ENCODE assay signal across 19 cellular contexts in genomic region chr9:69936427-69936826, GRCh38.
A peak's percentile ranks its signal among the peaks of the same experiment; 100 is the strongest.
DNase-seq lines count a peak whose midpoint lies in the region; ATAC-seq and TF ChIP-seq lines count a peak whose summit lies in the region.
"Had no signal": no experiment of that assay in that cellular context is flagged by ENCODE, and none has a peak within 500 bp of the region (broad histone marks: within the 10 kb centered on the region; RNA-seq: fewer than 3 reads in every experiment).

No MANE protein-coding gene starts in this region.

- H4K20me1 ChIP-seq in fibroblast of lung (ENCODE audit: control insufficient read depth, extremely low read depth, insufficient read depth, low read length): no peaks in the 10 kb centered on the region

- H3K4me3 ChIP-seq in breast epithelium (no peak overlapping the region), fibroblast of lung (replicated peaks in 1 of 4; ENCODE audit: control extremely low read depth in 1 of 4, insufficient read depth in 1 of 4, low read depth in 3 of 4, low read length in 4 of 4) (no peak overlapping the region)
- H3K4me3 ChIP-seq: adrenal gland, pancreas, PC-9 had no signal

- H3K27ac ChIP-seq in breast epithelium: no peak overlapping the region
- H3K27ac ChIP-seq in RWPE1: no peak overlapping the region
- no peak overlapping the region for H3K27ac ChIP-seq in fibroblast of lung (ENCODE audit: insufficient read depth, low read length)
- H3K27ac ChIP-seq: adrenal gland, pancreas, PC-9 had no signal

- DNase-seq in MCF 10A (ENCODE audit: unreplicated experiment) (peak; percentile 62), breast epithelium (ENCODE audit: low spot score in 2 of 2) (no peak), RWPE1 (ENCODE audit: low spot score) (peak; percentile 28), fibroblast of lung (ENCODE audit: low read depth in 2 of 2) (peak; percentile 71 to 82), mesothelial cell of epicardium (ENCODE audit: low spot score in 2 of 2, unreplicated experiment in 2 of 2) (no peak), left lobe of liver (ENCODE audit: low spot score) (no peak), NK-92 (lab: John Stamatoyannopoulos, UW; ENCODE audit: unreplicated experiment) (no peak), dermis blood vessel endothelial cell (no peak)
- DNase-seq: activated CD4-positive, alpha-beta T cell treated with anti-CD3 and anti-CD28 coated beads, Interleukin-2, amount 10 ng/mL, durations not matched to agents 7 days and 5 days; activated T-cell treated with anti-CD3 and anti-CD28 coated beads, Interleukin-2, amount 50 U/mL, for 48 hours; adrenal gland; Caco-2; cortex of kidney; foreskin melanocyte; NCI-H1092 treated with DMSO at 0.1 percent for 48 hours; NCI-H446; pancreas; T-helper 2 cell had no signal

- H3K27me3 ChIP-seq in breast epithelium: no peaks in the 10 kb centered on the region
- H3K27me3 ChIP-seq in fibroblast of lung (ENCODE audit: control insufficient read depth, insufficient read depth, low read length): no peaks in the 10 kb centered on the region
- H3K27me3 ChIP-seq: adrenal gland had no signal

- peaks cover 12% of the 10 kb centered on the region for H3K9me3 Mint-ChIP-seq in MCF 10A (ENCODE audit: unreplicated experiment)
- peaks cover 41% of the 10 kb centered on the region for H3K9me3 Mint-ChIP-seq in mesothelial cell of epicardium

- no peak for ATAC-seq in left lobe of liver
- ATAC-seq: pancreas had no signal

- H3K9ac ChIP-seq in fibroblast of lung (ENCODE audit: insufficient read depth, low read length): no peak overlapping the region

- H3K36me3 Mint-ChIP-seq in MCF 10A (ENCODE audit: insufficient read depth, unreplicated experiment): no peaks in the 10 kb centered on the region
- H3K36me3 Mint-ChIP-seq in mesothelial cell of epicardium: no peaks in the 10 kb centered on the region

- TF ChIP-seq CTCF in MCF 10A (IDR thresholded peaks at IDR 0.05; ENCODE audit: unreplicated experiment): no peak
- no peak for TF ChIP-seq CTCF in breast epithelium (IDR thresholded peaks at IDR 0.05)
- TF ChIP-seq CTCF in RWPE1 (conservative IDR thresholded peaks at IDR 0.05; ENCODE audit: low read depth): no peak
- TF ChIP-seq CTCF in fibroblast of lung (conservative IDR thresholded peaks at IDR 0.05 in 1 of 2, IDR thresholded peaks at IDR 0.05 in 1 of 2; ENCODE audit: low read depth in 1 of 2, low read length in 2 of 2): no peak
- TF ChIP-seq CTCF in mesothelial cell of epicardium (IDR thresholded peaks at IDR 0.05; ENCODE audit: unreplicated experiment): no peak

- H3K27me3 Mint-ChIP-seq in MCF 10A (ENCODE audit: insufficient read depth, unreplicated experiment) (no peaks in the 10 kb centered on the region), mesothelial cell of epicardium (ENCODE audit: low read depth) (peaks cover 10% of the 10 kb centered on the region)

- H3K4me1 Mint-ChIP-seq in MCF 10A (ENCODE audit: insufficient read depth, unreplicated experiment) (peaks cover 8% of the 10 kb centered on the region), mesothelial cell of epicardium (no peaks in the 10 kb centered on the region)
- H3K4me1 Mint-ChIP-seq: activated CD4-positive, alpha-beta T cell treated with anti-CD3 and anti-CD28 coated beads, Interleukin-2, amount 10 ng/mL, durations not matched to agents 7 days and 5 days had no signal

- POLR2A ChIA-PET in MCF 10A (lab: Yijun Ruan, JAX): no interaction called here
- POLR2A ChIA-PET in RWPE1 (lab: Yijun Ruan, JAX; ENCODE audit: low non-redundant PET): no interaction called here

- H2AFZ ChIP-seq in fibroblast of lung (ENCODE audit: low read length): no peak overlapping the region
- H2AFZ ChIP-seq: PC-9 had no signal

- H3K9me3 ChIP-seq in breast epithelium (peaks cover 10 to 19% of the 10 kb centered on the region in 2 donors), fibroblast of lung (ENCODE audit: control insufficient read depth, insufficient read depth, low read depth, low read length) (no peaks in the 10 kb centered on the region)
- H3K9me3 ChIP-seq: Caco-2, pancreas had no signal

- H3K79me2 ChIP-seq in fibroblast of lung (ENCODE audit: control insufficient read depth, insufficient read depth, low read length): no peaks in the 10 kb centered on the region

- H3K4me3 Mint-ChIP-seq in MCF 10A (ENCODE audit: unreplicated experiment) (no peak overlapping the region), mesothelial cell of epicardium (no peak overlapping the region)
- H3K4me3 Mint-ChIP-seq: activated CD4-positive, alpha-beta T cell treated with anti-CD3 and anti-CD28 coated beads, Interleukin-2, amount 10 ng/mL, durations not matched to agents 7 days and 5 days had no signal

- intact Hi-C loops in MCF 10A (cut with micrococcal nuclease): no loop called here
- intact Hi-C loops in breast epithelium (cut with DNase I; ENCODE audit: low total_unique reads): no loop called here

- H3K27ac Mint-ChIP-seq in MCF 10A (ENCODE audit: low read depth, unreplicated experiment) (no peak overlapping the region), mesothelial cell of epicardium (no peak overlapping the region)
- H3K27ac Mint-ChIP-seq: activated CD4-positive, alpha-beta T cell treated with anti-CD3 and anti-CD28 coated beads, Interleukin-2, amount 10 ng/mL, durations not matched to agents 7 days and 5 days had no signal

- no peak for TF ChIP-seq POLR2A in breast epithelium (IDR thresholded peaks at IDR 0.05)

- H3K4me2 ChIP-seq in fibroblast of lung (ENCODE audit: extremely low read depth, insufficient read depth, low read length): no peak overlapping the region
- H3K4me2 ChIP-seq: PC-9 had no signal

- CTCF ChIA-PET in MCF 10A (lab: Yijun Ruan, JAX): interaction anchor here (0.8 to 3.6 kb wide), 4 partner anchors 17 to 514 kb away, joined by 3 to 12 read pairs (median 6); no protein-coding TSS in a partner anchor
- CTCF ChIA-PET in RWPE1 (lab: Yijun Ruan, JAX): interaction anchor here (0.6 kb wide), 1 partner anchor 157 kb away, joined by 4 read pairs; no protein-coding TSS in a partner anchor

- H3K4me1 ChIP-seq in breast epithelium: no peaks in the 10 kb centered on the region
- no peaks in the 10 kb centered on the region for H3K4me1 ChIP-seq in fibroblast of lung (ENCODE audit: control insufficient read depth, extremely low read depth, insufficient read depth, low read length)
- H3K4me1 ChIP-seq: adrenal gland, Caco-2, pancreas had no signal

- no TSS peak for BruUV-seq in MCF 10A (replicated peaks; lab: Mats Ljungman, UMichigan)

- H3K36me3 ChIP-seq in breast epithelium (no peaks in the 10 kb centered on the region), fibroblast of lung (ENCODE audit: control insufficient read depth, insufficient read depth, low read length) (no peaks in the 10 kb centered on the region)
- H3K36me3 ChIP-seq: adrenal gland, pancreas had no signal

Comparison
In these comparisons a context has a peak if more than half of its experiments do, and no peak if none do; other contexts are left out.
1. DNase-seq: peak in MCF 10A (single experiment), RWPE1 (single experiment) and fibroblast of lung (2 of 2); none in breast epithelium (0 of 2), mesothelial cell of epicardium (0 of 2), left lobe of liver (single experiment), NK-92 (single experiment) and dermis blood vessel endothelial cell (single experiment).